24 cellular contexts compared by ENCODE assay signal in genomic region chr5:124515494-124516222, GRCh38.
"Had no signal": no experiment of that assay in that cellular context is flagged by ENCODE, and none has a peak within 500 bp of the region (broad histone marks: within the 10 kb centered on the region; RNA-seq: fewer than 3 reads in every experiment).

No MANE protein-coding gene starts in this region.

- H3K4me3 ChIP-seq: coronary artery, sigmoid colon, smooth muscle cell, stomach, suprapubic skin, tibial nerve had no signal

- H3K36me3 ChIP-seq: sigmoid colon, stomach, suprapubic skin, tibial nerve had no signal

- ATAC-seq: activated T-cell treated with anti-CD3 and anti-CD28 coated beads, Interleukin-2, amount 50 U/mL, for 4 hours; stimulated activated memory B cell treated with anti-CD40 and anti-IgM and Interleukin-4, amounts not matched to agents 10 μg/mL and 1 μg/mL and 100 μg/mL, for 72 hours; T-helper 17 cell had no signal

- H3K4me2 ChIP-seq: smooth muscle cell had no signal

- H3K27me3 ChIP-seq: sigmoid colon, stomach, suprapubic skin, tibial nerve had no signal

- H3K27ac ChIP-seq: sigmoid colon, stomach, suprapubic skin, tibial nerve had no signal

- DNase-seq: activated CD4-positive, alpha-beta T cell treated with anti-CD3 and anti-CD28 coated beads for 4 hours; activated CD4-positive, alpha-beta T cell treated with anti-CD3 and anti-CD28 coated beads, Interleukin-2, amount 50 U/mL, for 48 hours; activated CD4-positive, CD25-positive, alpha-beta regulatory T cell; activated CD8-positive, alpha-beta memory T cell treated with anti-CD3 and anti-CD28 coated beads, Interleukin-2, amount 50 U/mL, for 48 hours; activated naive CD4-positive, alpha-beta T cell treated with Interleukin-2 at 50 U/mL for 16 hours; activated naive CD8-positive, alpha-beta T cell treated with anti-CD3 and anti-CD28 coated beads for 36 hours; activated T-cell treated with anti-CD3 and anti-CD28 coated beads, Interleukin-2, amount 50 U/mL, for 4 hours; amniotic stem cell; glutamatergic neuron; hippocampal formation; kidney glomerular epithelial cell; mesendoderm; naive B cell; occipital lobe; posterior cingulate gyrus; sigmoid colon; stimulated activated CD4-positive, alpha-beta T cell treated with anti-CD3 and anti-CD28 coated beads, Interleukin-15, amount 100 ng/mL, for 24 hours; stomach; T-helper 17 cell had no signal

- H3K9me3 ChIP-seq: sigmoid colon, stomach, suprapubic skin, tibial nerve had no signal
